ENCODE assay signal across 9 cellular contexts in the genomic region with DNA sequence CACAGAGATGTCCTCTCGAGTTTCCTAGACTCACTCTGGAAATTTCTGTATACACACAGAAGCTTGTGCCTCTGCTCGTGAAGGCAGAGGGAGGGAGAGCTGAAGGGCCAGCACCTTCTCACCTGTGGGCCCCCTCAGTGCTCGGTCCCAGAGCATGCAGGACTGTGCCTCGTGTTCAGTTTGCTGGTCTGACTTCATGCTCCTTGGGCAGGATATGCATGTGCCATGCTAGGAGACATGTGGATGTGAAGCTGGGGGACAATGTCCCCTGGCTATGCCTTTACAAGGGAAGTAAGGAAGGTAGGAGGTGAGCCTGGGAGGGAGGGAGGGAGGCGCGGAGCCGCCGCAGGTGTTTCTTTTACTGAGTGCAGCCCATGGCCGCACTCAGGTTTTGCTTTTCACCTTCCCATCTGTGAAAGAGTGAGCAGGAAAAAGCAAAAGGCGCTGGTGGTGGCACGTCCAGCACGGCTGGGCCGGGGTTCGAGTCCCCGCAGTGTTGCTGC. TPM values are rescaled to one million over a fixed set of nuclear protein-coding genes. Genes with fewer than 3 reads are reported as not detected.
A peak's percentile ranks its signal among the peaks of the same experiment; 100 is the strongest.
DNase-seq lines count a peak whose midpoint lies in the region; ATAC-seq lines count a peak whose summit lies in the region.
"Had no signal": no experiment of that assay in that cellular context is flagged by ENCODE, and none has a peak within 500 bp of the region (broad histone marks: within the 10 kb centered on the region; RNA-seq: fewer than 3 reads in every experiment).

No MANE protein-coding gene starts in this region.

- peaks cover 42% of the 10 kb centered on the region for H3K4me1 Mint-ChIP-seq in activated T-cell treated with anti-CD3 and anti-CD28 coated beads, Interleukin-2, amount 50 U/mL, for 24 hours (ENCODE audit: low read depth)

- no peaks in the 10 kb centered on the region for H3K9me3 ChIP-seq in right cardiac atrium (ENCODE audit: control insufficient read depth, low read length)

- H3K9me3 Mint-ChIP-seq in activated T-cell treated with anti-CD3 and anti-CD28 coated beads, Interleukin-2, amount 50 U/mL, for 24 hours = no peaks in the 10 kb centered on the region
- H3K9me3 Mint-ChIP-seq in activated naive CD4-positive, alpha-beta T cell treated with anti-CD3 and anti-CD28 coated beads, Interleukin-2, amount 50 U/mL, for 72 hours = no peaks in the 10 kb centered on the region

- no peaks in the 10 kb centered on the region for H3K27me3 ChIP-seq in right cardiac atrium (ENCODE audit: control insufficient read depth, insufficient read depth)

- H3K4me1 ChIP-seq in right cardiac atrium (ENCODE audit: control insufficient read depth, insufficient read depth, low read length) = peaks cover 4% of the 10 kb centered on the region

- no peak for DNase-seq in activated T-cell treated with anti-CD3 and anti-CD28 coated beads, Interleukin-2, amount 50 U/mL, for 24 hours
- no peak for DNase-seq in activated T-cell treated with anti-CD3 and anti-CD28 coated beads, Interleukin-2, amount 50 U/mL, for 48 hours
- DNase-seq in activated naive CD4-positive, alpha-beta T cell treated with anti-CD3 and anti-CD28 coated beads, Interleukin-2, amount 50 U/mL, for 72 hours (ENCODE audit: low spot score in 2 of 2) = peak in 1 of 2 donors; percentile 66
- peak in 1 of 3 donors; percentile 26 for DNase-seq in right cardiac atrium
- peak in 1 of 49 donors; percentile 59 for DNase-seq in substantia nigra (lab: John Stamatoyannopoulos, UW)
- no peak for DNase-seq in cerebellar nuclear complex (lab: John Stamatoyannopoulos, UW)
- no peak for DNase-seq in stimulated activated CD4-positive, alpha-beta T cell treated with anti-CD3 and anti-CD28 coated beads, Interleukin-2, amount 100 ng/mL, for 24 hours
- DNase-seq in HuH-7.5 (ENCODE audit: low spot score) = no peak
- DNase-seq: OCI-M1 had no signal

- H3K27ac Mint-ChIP-seq in activated T-cell treated with anti-CD3 and anti-CD28 coated beads, Interleukin-2, amount 50 U/mL, for 24 hours = peak overlapping the region; percentile 57
- peak overlapping the region; percentile 19 to 93 for H3K27ac Mint-ChIP-seq in activated naive CD4-positive, alpha-beta T cell treated with anti-CD3 and anti-CD28 coated beads, Interleukin-2, amount 50 U/mL, for 72 hours

- H3K4me3 ChIP-seq in right cardiac atrium (ENCODE audit: low read length) = no peak overlapping the region

- intact Hi-C loops in right cardiac atrium (cut with DNase I) = no loop called here

- peaks cover 48% of the 10 kb centered on the region for H3K36me3 Mint-ChIP-seq in activated T-cell treated with anti-CD3 and anti-CD28 coated beads, Interleukin-2, amount 50 U/mL, for 24 hours (ENCODE audit: low read depth)
- H3K36me3 Mint-ChIP-seq in activated naive CD4-positive, alpha-beta T cell treated with anti-CD3 and anti-CD28 coated beads, Interleukin-2, amount 50 U/mL, for 72 hours = peaks cover 0 to 20% of the 10 kb centered on the region in 2 donors

- ATAC-seq in activated naive CD4-positive, alpha-beta T cell treated with anti-CD3 and anti-CD28 coated beads, Interleukin-2, amount 50 U/mL, for 72 hours = peak in 1 of 2 donors; percentile 5
- ATAC-seq in right cardiac atrium = no peak

- H3K4me3 Mint-ChIP-seq in activated T-cell treated with anti-CD3 and anti-CD28 coated beads, Interleukin-2, amount 50 U/mL, for 24 hours = no peak overlapping the region

- H3K27ac ChIP-seq in right cardiac atrium (ENCODE audit: low read length) = peak overlapping the region; percentile 22
- H3K27ac ChIP-seq in substantia nigra (ENCODE audit: low read depth, low read length, poor library complexity, severe bottlenecking) = peak overlapping the region; percentile 59

- H3K27me3 Mint-ChIP-seq in activated T-cell treated with anti-CD3 and anti-CD28 coated beads, Interleukin-2, amount 50 U/mL, for 24 hours = no peaks in the 10 kb centered on the region

- 84% methylated on average over 15 of the region's 15 CpGs for whole genome bisulfite sequencing in right cardiac atrium

RNA-seq across cellular contexts. Expression of a gene that starts 22.6 kb away (rescaled TPM):
- 1,000 to 10,000 TPM in 1 of 2 donors, 100 to 1,000 TPM in 1; 836 to 2,329 TPM for total RNA-seq in activated naive CD4-positive, alpha-beta T cell treated with anti-CD3 and anti-CD28 coated beads, Interleukin-2, amount 50 U/mL, for 72 hours
- 100 to 1,000 TPM; 346 to 441 (median 427) TPM for total RNA-seq in right cardiac atrium
- 441 TPM for polyA plus RNA-seq in right cardiac atrium

RNA-seq across cellular contexts. Expression of a gene that starts 53.7 kb away (rescaled TPM):
- over 10,000 TPM in 1 of 2 donors, 1,000 to 10,000 TPM in 1; 7,127 to 16,609 TPM for total RNA-seq in activated naive CD4-positive, alpha-beta T cell treated with anti-CD3 and anti-CD28 coated beads, Interleukin-2, amount 50 U/mL, for 72 hours
- 1,000 to 10,000 TPM; 3,773 to 5,353 (median 5,000) TPM for total RNA-seq in right cardiac atrium
- 1,948 TPM for polyA plus RNA-seq in right cardiac atrium

RNA-seq across cellular contexts. Expression of a gene that starts 58.7 kb away (rescaled TPM):
- total RNA-seq in activated naive CD4-positive, alpha-beta T cell treated with anti-CD3 and anti-CD28 coated beads, Interleukin-2, amount 50 U/mL, for 72 hours = 10 to 100 TPM; 39.7 to 53.4 TPM
- 10 to 100 TPM; 12.2 to 16.1 (median 12.9) TPM for total RNA-seq in right cardiac atrium
- 9.3 TPM for polyA plus RNA-seq in right cardiac atrium
